21 cellular contexts compared by ENCODE assay signal in the genomic region with DNA sequence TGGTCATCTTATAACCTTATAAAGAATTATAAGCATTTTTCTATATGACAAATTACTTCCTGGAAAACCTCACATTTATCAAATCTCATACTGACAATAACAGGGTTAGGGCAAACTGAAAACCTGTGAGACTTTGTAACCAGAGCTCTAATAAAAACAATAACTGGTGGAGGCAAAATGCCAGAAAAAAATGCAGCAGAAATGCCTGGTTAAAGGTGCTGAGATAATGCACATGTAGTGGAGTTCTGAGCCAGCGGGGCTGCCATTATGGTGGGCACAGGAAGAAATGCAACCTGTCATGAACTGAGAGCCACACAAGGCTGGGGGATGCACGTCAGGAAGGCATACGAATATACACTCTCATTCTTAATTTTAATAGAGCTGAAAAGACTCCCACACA.
"Had no signal": no experiment of that assay in that cellular context is flagged by ENCODE, and none has a peak within 500 bp of the region (broad histone marks: within the 10 kb centered on the region; RNA-seq: fewer than 3 reads in every experiment).

No MANE protein-coding gene starts in this region.

- H3K4me1 Mint-ChIP-seq: activated naive CD4-positive, alpha-beta T cell treated with anti-CD3 and anti-CD28 coated beads, Interleukin-2, amount 10 ng/mL, durations not matched to agents 7 days and 5 days; activated naive CD8-positive, alpha-beta T cell treated with anti-CD3 and anti-CD28 coated beads for 36 hours; WTC11 had no signal

- ATAC-seq: PC-3, WTC11 had no signal

- DNase-seq: activated CD4-positive, alpha-beta T cell treated with anti-CD3 and anti-CD28 coated beads for 48 hours; activated CD4-positive, alpha-beta T cell treated with anti-CD3 and anti-CD28 coated beads, Interleukin-2, amount 50 U/mL, for 48 hours; activated CD4-positive, CD25-positive, alpha-beta regulatory T cell treated with anti-CD3 and anti-CD28 coated beads, Interleukin-2, amount 50 U/mL, for 72 hours; activated gamma-delta T cell treated with Interleukin-2 at 50 U/mL for 16 hours; activated naive CD4-positive, alpha-beta T cell treated with anti-CD3 and anti-CD28 coated beads, Interleukin-2, amount 10 ng/mL, durations not matched to agents 7 days and 5 days; activated naive CD8-positive, alpha-beta T cell treated with anti-CD3 and anti-CD28 coated beads for 36 hours; activated T-cell treated with anti-CD3 and anti-CD28 coated beads for 4 hours; activated T-cell treated with anti-CD3 and anti-CD28 coated beads, Interleukin-2, amount 50 U/mL, for 48 hours; anterior cingulate cortex; KG1; NCI-H1092 treated with DMSO at 0.1 percent for 48 hours; NCI-H1417 treated with DMSO at 0.1 percent for 48 hours; NCI-H1694; NCI-H2081; NCI-H510A treated with DMSO at 0.1 percent for 48 hours; PC-3; SHP77 had no signal

- H3K27me3 Mint-ChIP-seq: activated naive CD4-positive, alpha-beta T cell treated with anti-CD3 and anti-CD28 coated beads, Interleukin-2, amount 10 ng/mL, durations not matched to agents 7 days and 5 days; activated naive CD8-positive, alpha-beta T cell treated with anti-CD3 and anti-CD28 coated beads for 36 hours had no signal

- H3K27me3 ChIP-seq: SJSA1 had no signal

- H3K27ac ChIP-seq: SJSA1 had no signal

- H3K27ac Mint-ChIP-seq: activated naive CD4-positive, alpha-beta T cell treated with anti-CD3 and anti-CD28 coated beads, Interleukin-2, amount 10 ng/mL, durations not matched to agents 7 days and 5 days; activated naive CD8-positive, alpha-beta T cell treated with anti-CD3 and anti-CD28 coated beads for 36 hours; activated T-helper 2 cell treated with anti-CD3 and anti-CD28 coated beads, Interferon-gamma antibody, Interleukin-2, Interleukin-4, amounts not matched to agents 10 μg/mL and 5 μg/mL and 100 μg/mL, durations not matched to agents 14 hours and 24 hours and 36 hours; T-helper 1 cell treated with Interleukin-12 subunit alpha and Interleukin-12 subunit beta and Interleukin-4 antibody, amounts not matched to agents 30 μg/mL and 1 μg/mL, for 36 hours; WTC11 had no signal

- H3K36me3 Mint-ChIP-seq: WTC11 had no signal

- H3K4me3 Mint-ChIP-seq: activated naive CD4-positive, alpha-beta T cell treated with anti-CD3 and anti-CD28 coated beads, Interleukin-2, amount 10 ng/mL, durations not matched to agents 7 days and 5 days; activated naive CD8-positive, alpha-beta T cell treated with anti-CD3 and anti-CD28 coated beads for 36 hours; T-helper 1 cell treated with Interleukin-12 subunit alpha and Interleukin-12 subunit beta and Interleukin-4 antibody, amounts not matched to agents 30 μg/mL and 1 μg/mL, for 36 hours; WTC11 had no signal

- H3K4me3 ChIP-seq: SJSA1 had no signal

- H3K9me3 Mint-ChIP-seq: activated naive CD4-positive, alpha-beta T cell treated with anti-CD3 and anti-CD28 coated beads, Interleukin-2, amount 10 ng/mL, durations not matched to agents 7 days and 5 days; activated naive CD8-positive, alpha-beta T cell treated with anti-CD3 and anti-CD28 coated beads for 36 hours; activated T-helper 2 cell treated with anti-CD3 and anti-CD28 coated beads, Interferon-gamma antibody, Interleukin-2, Interleukin-4, amounts not matched to agents 10 μg/mL and 5 μg/mL and 100 μg/mL, durations not matched to agents 14 hours and 24 hours and 36 hours; T-helper 1 cell treated with Interleukin-12 subunit alpha and Interleukin-12 subunit beta and Interleukin-4 antibody, amounts not matched to agents 30 μg/mL and 1 μg/mL, for 36 hours; WTC11 had no signal

- H3K9me3 ChIP-seq: SJSA1 had no signal

- H3K4me1 ChIP-seq: SJSA1 had no signal
